Comparison of ENCODE assay signal across 8 cellular contexts in genomic region chrX:154019061-154019621, GRCh38. TPM values are rescaled to one million over a fixed set of nuclear protein-coding genes. Genes with fewer than 3 reads are reported as not detected.
DNase-seq lines count a peak whose midpoint lies in the region; ATAC-seq and TF ChIP-seq lines count a peak whose summit lies in the region.

No MANE protein-coding gene starts in this region.

- in situ Hi-C loops in KBM-7 (cut with MboI; ENCODE audit: low pct_unique_long_range_greater_than_20kb, low sequenced_read_pairs): no loop called here

- TF ChIP-seq CTCF in CD14-positive monocyte (IDR thresholded peaks at IDR 0.05) (no peak), progenitor cell of endocrine pancreas (IDR thresholded peaks at IDR 0.05; ENCODE audit: unreplicated experiment) (no peak)

- H3K27ac Mint-ChIP-seq in CD14-positive monocyte: peak overlapping the region; percentile 90 to 97 (median 92)
- peak overlapping the region; percentile 86 for H3K27ac Mint-ChIP-seq in T-helper 2 cell treated with Interferon-gamma antibody and Interleukin-4, amounts not matched to agents 5 μg/mL and 100 μg/mL, for 36 hours
- peak overlapping the region; percentile 78 for H3K27ac Mint-ChIP-seq in progenitor cell of endocrine pancreas

- peaks cover 0 to 47% (median 0%) of the 10 kb centered on the region in 3 donors for H3K27me3 Mint-ChIP-seq in CD14-positive monocyte (ENCODE audit: low read depth in 3 of 3)
- no peaks in the 10 kb centered on the region for H3K27me3 Mint-ChIP-seq in T-helper 2 cell treated with Interferon-gamma antibody and Interleukin-4, amounts not matched to agents 5 μg/mL and 100 μg/mL, for 36 hours (ENCODE audit: low read depth)
- no peaks in the 10 kb centered on the region for H3K27me3 Mint-ChIP-seq in progenitor cell of endocrine pancreas

- ATAC-seq in GM21737 (IDR thresholded peaks at IDR 0.05; ENCODE audit: unreplicated experiment) (peak; percentile 15), esophagus mucosa (peak; percentile 9)

- DNase-seq in CD14-positive monocyte (ENCODE audit: low spot score) (no peak), progenitor cell of endocrine pancreas (ENCODE audit: low spot score, unreplicated experiment) (no peak), GF-D8 (lab: John Stamatoyannopoulos, UW) (no peak), KBM-7 (no peak), OCI-M2 (lab: John Stamatoyannopoulos, UW; ENCODE audit: unreplicated experiment) (no peak)
- DNase-seq in T-helper 2 cell treated with Interferon-gamma antibody and Interleukin-4, amounts not matched to agents 5 μg/mL and 100 μg/mL, for 36 hours (ENCODE audit: low spot score): peak; percentile 4

- H3K4me3 Mint-ChIP-seq in CD14-positive monocyte (peak overlapping the region; percentile 86 to 94), progenitor cell of endocrine pancreas (ENCODE audit: low read depth) (peak overlapping the region; percentile 78)
- H3K4me3 Mint-ChIP-seq in T-helper 2 cell treated with Interferon-gamma antibody and Interleukin-4, amounts not matched to agents 5 μg/mL and 100 μg/mL, for 36 hours: peak overlapping the region; percentile 88

- intact Hi-C loops in CD14-positive monocyte (cut with micrococcal nuclease): loop anchor here in 1 of 2 donors (10.0 kb wide), 1 partner anchor 76 kb away; the partner anchor contains the start of gene MECP2

- peaks cover 0 to 7% (median 0%) of the 10 kb centered on the region in 7 donors for H3K9me3 Mint-ChIP-seq in CD14-positive monocyte
- H3K9me3 Mint-ChIP-seq in T-helper 2 cell treated with Interferon-gamma antibody and Interleukin-4, amounts not matched to agents 5 μg/mL and 100 μg/mL, for 36 hours: no peaks in the 10 kb centered on the region
- peaks cover 4% of the 10 kb centered on the region for H3K9me3 Mint-ChIP-seq in progenitor cell of endocrine pancreas (ENCODE audit: low read depth)

- H3K4me1 Mint-ChIP-seq in CD14-positive monocyte (peaks cover 32% of the 10 kb centered on the region), progenitor cell of endocrine pancreas (ENCODE audit: low read depth) (peaks cover 19% of the 10 kb centered on the region)
- H3K4me1 Mint-ChIP-seq in T-helper 2 cell treated with Interferon-gamma antibody and Interleukin-4, amounts not matched to agents 5 μg/mL and 100 μg/mL, for 36 hours (ENCODE audit: low read depth): peaks cover 5% of the 10 kb centered on the region

- H3K36me3 Mint-ChIP-seq in CD14-positive monocyte (peaks cover 21 to 39% of the 10 kb centered on the region in 2 donors), progenitor cell of endocrine pancreas (ENCODE audit: insufficient read depth) (peaks cover 4% of the 10 kb centered on the region)
- peaks cover 19% of the 10 kb centered on the region for H3K36me3 Mint-ChIP-seq in T-helper 2 cell treated with Interferon-gamma antibody and Interleukin-4, amounts not matched to agents 5 μg/mL and 100 μg/mL, for 36 hours (ENCODE audit: low read depth)

RNA-seq across cellular contexts. Expression of gene IRAK1, which starts 0.6 kb away (rescaled TPM):
- 10 to 100 TPM; 47.8 to 49.5 TPM for polyA plus RNA-seq in CD14-positive monocyte
- total RNA-seq in esophagus mucosa: 97.8 TPM
- 95.8 and 96.9 TPM in 2 replicates for total RNA-seq in progenitor cell of endocrine pancreas

RNA-seq across cellular contexts. Expression of gene TMEM187, which starts 46.6 kb away (rescaled TPM):
- 1 to 10 TPM; 2.8 to 4.9 TPM for polyA plus RNA-seq in CD14-positive monocyte
- 5.1 TPM for total RNA-seq in esophagus mucosa
- total RNA-seq in progenitor cell of endocrine pancreas: 10.2 and 11.7 TPM in 2 replicates

RNA-seq across cellular contexts. Expression of gene HCFC1, which starts 47.5 kb away (rescaled TPM):
- 1 to 10 TPM; 1.9 to 3.8 TPM for polyA plus RNA-seq in CD14-positive monocyte
- total RNA-seq in esophagus mucosa: 33.0 TPM
- 105 and 121 TPM in 2 replicates for total RNA-seq in progenitor cell of endocrine pancreas
